Comparison of ENCODE assay signal across 1 cellular context in the genomic region with DNA sequence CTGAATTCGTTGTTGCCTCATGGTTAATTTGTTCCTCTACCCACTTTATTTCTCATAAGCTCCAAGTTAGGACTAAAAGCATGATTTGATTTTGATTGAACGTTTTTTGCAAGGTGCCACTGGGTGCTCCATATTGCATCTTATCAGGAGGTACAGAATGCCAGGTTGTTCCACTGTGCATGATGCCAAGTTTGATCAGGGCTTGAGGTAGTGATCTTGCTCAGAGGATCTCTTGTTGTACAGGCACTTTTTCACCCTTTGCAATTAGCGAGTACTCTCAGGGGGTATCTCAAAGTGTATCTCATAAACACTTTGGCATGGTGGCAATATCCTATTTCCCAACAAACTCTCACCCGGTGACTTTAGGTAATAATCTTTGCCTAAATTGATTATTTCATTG.
TF ChIP-seq lines count a peak whose summit lies in the region.

No MANE protein-coding gene starts in this region.

TF ChIP-seq in GM12878, 131 proteins besides CTCF, POLR2A, EP300 and RAD21:
- TF ChIP-seq NR2F1 (conservative IDR thresholded peaks at IDR 0.05) = no peak
- no peak for TF ChIP-seq CBFB (IDR thresholded peaks at IDR 0.05; ENCODE audit: low read depth)
- TF ChIP-seq, protein P1, sequence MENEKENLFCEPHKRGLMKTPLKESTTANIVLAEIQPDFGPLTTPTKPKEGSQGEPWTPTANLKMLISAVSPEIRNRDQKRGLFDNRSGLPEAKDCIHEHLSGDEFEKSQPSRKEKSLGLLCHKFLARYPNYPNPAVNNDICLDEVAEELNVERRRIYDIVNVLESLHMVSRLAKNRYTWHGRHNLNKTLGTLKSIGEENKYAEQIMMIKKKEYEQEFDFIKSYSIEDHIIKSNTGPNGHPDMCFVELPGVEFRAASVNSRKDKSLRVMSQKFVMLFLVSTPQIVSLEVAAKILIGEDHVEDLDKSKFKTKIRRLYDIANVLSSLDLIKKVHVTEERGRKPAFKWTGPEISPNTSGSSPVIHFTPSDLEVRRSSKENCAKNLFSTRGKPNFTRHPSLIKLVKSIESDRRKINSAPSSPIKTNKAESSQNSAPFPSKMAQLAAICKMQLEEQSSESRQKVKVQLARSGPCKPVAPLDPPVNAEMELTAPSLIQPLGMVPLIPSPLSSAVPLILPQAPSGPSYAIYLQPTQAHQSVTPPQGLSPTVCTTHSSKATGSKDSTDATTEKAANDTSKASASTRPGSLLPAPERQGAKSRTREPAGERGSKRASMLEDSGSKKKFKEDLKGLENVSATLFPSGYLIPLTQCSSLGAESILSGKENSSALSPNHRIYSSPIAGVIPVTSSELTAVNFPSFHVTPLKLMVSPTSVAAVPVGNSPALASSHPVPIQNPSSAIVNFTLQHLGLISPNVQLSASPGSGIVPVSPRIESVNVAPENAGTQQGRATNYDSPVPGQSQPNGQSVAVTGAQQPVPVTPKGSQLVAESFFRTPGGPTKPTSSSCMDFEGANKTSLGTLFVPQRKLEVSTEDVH (IDR thresholded peaks at IDR 0.05; ENCODE audit: low read depth, partially characterized antibody) = no peak
- TF ChIP-seq STAT3 (IDR thresholded peaks at IDR 0.05; ENCODE audit: low read depth, low read length) = no peak
- no peak for TF ChIP-seq MTA2 (IDR thresholded peaks at IDR 0.05; ENCODE audit: low read depth)
- no peak for TF ChIP-seq JUNB (IDR thresholded peaks at IDR 0.05)
- TF ChIP-seq EGR1 (IDR thresholded peaks at IDR 0.05; ENCODE audit: borderline replicate concordance in 1 of 2, low read depth in 2 of 2, low read length in 2 of 2) = no peak
- no peak for TF ChIP-seq MEF2B (IDR thresholded peaks at IDR 0.05; ENCODE audit: partially characterized antibody, poor library complexity, severe bottlenecking)
- no peak for TF ChIP-seq ZNF622 (IDR thresholded peaks at IDR 0.05)
- no peak for TF ChIP-seq CHD1 (IDR thresholded peaks at IDR 0.05; ENCODE audit: low read depth, low read length)
- TF ChIP-seq ZNF384 (IDR thresholded peaks at IDR 0.05; ENCODE audit: borderline replicate concordance, low read depth, low read length) = no peak
- no peak for TF ChIP-seq TAF1 (IDR thresholded peaks at IDR 0.05; ENCODE audit: borderline replicate concordance, low read depth, low read length)
- TF ChIP-seq MXI1 (IDR thresholded peaks at IDR 0.05; ENCODE audit: low read depth, low read length) = no peak
- TF ChIP-seq, protein P2, sequence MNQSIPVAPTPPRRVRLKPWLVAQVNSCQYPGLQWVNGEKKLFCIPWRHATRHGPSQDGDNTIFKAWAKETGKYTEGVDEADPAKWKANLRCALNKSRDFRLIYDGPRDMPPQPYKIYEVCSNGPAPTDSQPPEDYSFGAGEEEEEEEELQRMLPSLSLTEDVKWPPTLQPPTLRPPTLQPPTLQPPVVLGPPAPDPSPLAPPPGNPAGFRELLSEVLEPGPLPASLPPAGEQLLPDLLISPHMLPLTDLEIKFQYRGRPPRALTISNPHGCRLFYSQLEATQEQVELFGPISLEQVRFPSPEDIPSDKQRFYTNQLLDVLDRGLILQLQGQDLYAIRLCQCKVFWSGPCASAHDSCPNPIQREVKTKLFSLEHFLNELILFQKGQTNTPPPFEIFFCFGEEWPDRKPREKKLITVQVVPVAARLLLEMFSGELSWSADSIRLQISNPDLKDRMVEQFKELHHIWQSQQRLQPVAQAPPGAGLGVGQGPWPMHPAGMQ (IDR thresholded peaks at IDR 0.05; ENCODE audit: borderline replicate concordance) = no peak
- TF ChIP-seq, protein P3, sequence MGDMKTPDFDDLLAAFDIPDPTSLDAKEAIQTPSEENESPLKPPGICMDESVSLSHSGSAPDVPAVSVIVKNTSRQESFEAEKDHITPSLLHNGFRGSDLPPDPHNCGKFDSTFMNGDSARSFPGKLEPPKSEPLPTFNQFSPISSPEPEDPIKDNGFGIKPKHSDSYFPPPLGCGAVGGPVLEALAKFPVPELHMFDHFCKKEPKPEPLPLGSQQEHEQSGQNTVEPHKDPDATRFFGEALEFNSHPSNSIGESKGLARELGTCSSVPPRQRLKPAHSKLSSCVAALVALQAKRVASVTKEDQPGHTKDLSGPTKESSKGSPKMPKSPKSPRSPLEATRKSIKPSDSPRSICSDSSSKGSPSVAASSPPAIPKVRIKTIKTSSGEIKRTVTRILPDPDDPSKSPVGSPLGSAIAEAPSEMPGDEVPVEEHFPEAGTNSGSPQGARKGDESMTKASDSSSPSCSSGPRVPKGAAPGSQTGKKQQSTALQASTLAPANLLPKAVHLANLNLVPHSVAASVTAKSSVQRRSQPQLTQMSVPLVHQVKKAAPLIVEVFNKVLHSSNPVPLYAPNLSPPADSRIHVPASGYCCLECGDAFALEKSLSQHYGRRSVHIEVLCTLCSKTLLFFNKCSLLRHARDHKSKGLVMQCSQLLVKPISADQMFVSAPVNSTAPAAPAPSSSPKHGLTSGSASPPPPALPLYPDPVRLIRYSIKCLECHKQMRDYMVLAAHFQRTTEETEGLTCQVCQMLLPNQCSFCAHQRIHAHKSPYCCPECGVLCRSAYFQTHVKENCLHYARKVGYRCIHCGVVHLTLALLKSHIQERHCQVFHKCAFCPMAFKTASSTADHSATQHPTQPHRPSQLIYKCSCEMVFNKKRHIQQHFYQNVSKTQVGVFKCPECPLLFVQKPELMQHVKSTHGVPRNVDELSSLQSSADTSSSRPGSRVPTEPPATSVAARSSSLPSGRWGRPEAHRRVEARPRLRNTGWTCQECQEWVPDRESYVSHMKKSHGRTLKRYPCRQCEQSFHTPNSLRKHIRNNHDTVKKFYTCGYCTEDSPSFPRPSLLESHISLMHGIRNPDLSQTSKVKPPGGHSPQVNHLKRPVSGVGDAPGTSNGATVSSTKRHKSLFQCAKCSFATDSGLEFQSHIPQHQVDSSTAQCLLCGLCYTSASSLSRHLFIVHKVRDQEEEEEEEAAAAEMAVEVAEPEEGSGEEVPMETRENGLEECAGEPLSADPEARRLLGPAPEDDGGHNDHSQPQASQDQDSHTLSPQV (IDR thresholded peaks at IDR 0.05) = no peak
TF ChIP-seq in GM12878: peak in this region for 0.
